ENCODE assay signal across 8 cellular contexts in genomic region chr1:52928083-52928404, GRCh38. TPM values are rescaled to one million over a fixed set of nuclear protein-coding genes. Genes with fewer than 3 reads are reported as not detected.
DNase-seq lines count a peak whose midpoint lies in the region; ATAC-seq, FAIRE-seq and TF ChIP-seq lines count a peak whose summit lies in the region.

No MANE protein-coding gene starts in this region.

- H3K4me2 ChIP-seq in trophoblast cell (ENCODE audit: low read length), result peak overlapping the region; percentile 95

- no peak overlapping the region for H2BK5ac ChIP-seq in trophoblast cell (ENCODE audit: low read depth, low read length, poor library complexity)

- H3K14ac ChIP-seq in trophoblast cell (ENCODE audit: low read length), result no peak overlapping the region

- no peak overlapping the region for H4K8ac ChIP-seq in trophoblast cell (ENCODE audit: low read depth, low read length)

- peaks cover 6% of the 10 kb centered on the region for H3K79me1 ChIP-seq in trophoblast cell (ENCODE audit: low read length)

- H2AFZ ChIP-seq in trophoblast cell (ENCODE audit: insufficient read depth, low read length, poor library complexity), result no peak overlapping the region

- no peak overlapping the region for H2BK12ac ChIP-seq in trophoblast cell (ENCODE audit: low read length)

- H3K4me3 ChIP-seq in SK-N-MC, result peak overlapping the region; percentile 89
- H3K4me3 ChIP-seq in foreskin fibroblast (ENCODE audit: low read depth in 1 of 2, low read length in 2 of 2), result peak overlapping the region; percentile 70 to 88
- no peak overlapping the region for H3K4me3 ChIP-seq in trophoblast cell (ENCODE audit: low read depth, low read length)

- H3K4ac ChIP-seq in trophoblast cell (ENCODE audit: low read depth, low read length), result no peak overlapping the region

- no peak overlapping the region for H2BK120ac ChIP-seq in trophoblast cell (ENCODE audit: insufficient read depth, low read length, poor library complexity)

- no CpG with 5 or more reads among the region's 11 CpGs for WGBS in trophoblast cell (ENCODE audit: extremely low coverage, insufficient coverage, insufficient read length)

- H3K79me2 ChIP-seq in trophoblast cell (ENCODE audit: control insufficient read depth, insufficient read depth, low read length, poor library complexity), result peaks cover 2% of the 10 kb centered on the region

- H3K18ac ChIP-seq in trophoblast cell (ENCODE audit: low read length), result no peak overlapping the region

- no peak overlapping the region for H2AK5ac ChIP-seq in trophoblast cell (ENCODE audit: low read length)

- no peaks in the 10 kb centered on the region for H3K27me3 ChIP-seq in trophoblast cell (ENCODE audit: insufficient read depth, low read length)

- H4K12ac ChIP-seq in trophoblast cell (ENCODE audit: low read depth, low read length), result no peak overlapping the region

- H3K9me3 ChIP-seq in SK-N-MC (ENCODE audit: low read depth, low read length) (no peaks in the 10 kb centered on the region), trophoblast cell (ENCODE audit: insufficient read depth, low read depth, low read length) (no peaks in the 10 kb centered on the region)

- no peak for TF ChIP-seq CTCF in foreskin fibroblast (IDR thresholded peaks at IDR 0.05; ENCODE audit: low read depth, low read length)

- H3K36me3 ChIP-seq in SK-N-MC (ENCODE audit: insufficient read depth, low read length), result no peaks in the 10 kb centered on the region
- no peaks in the 10 kb centered on the region for H3K36me3 ChIP-seq in trophoblast cell (ENCODE audit: control insufficient read depth in 1 of 2, insufficient read depth in 2 of 2, low read length in 2 of 2)

- H4K91ac ChIP-seq in trophoblast cell (ENCODE audit: low read depth, low read length), result no peak overlapping the region

- DNase-seq in SK-N-MC (ENCODE audit: low read depth, low spot score) (no peak), foreskin fibroblast (no peak), trophoblast cell (no peak), AML-193 (lab: John Stamatoyannopoulos, UW) (no peak), GM19239 (ENCODE audit: insufficient read length, low spot score) (no peak), DMS79 treated with DMSO at 0.1 percent for 48 hours (lab: John Stamatoyannopoulos, UW) (no peak)

- FAIRE-seq in GM19239 (lab: Jason Lieb, UNC), result no peak

- H3K9ac ChIP-seq in SK-N-MC (ENCODE audit: insufficient read length) (no peak overlapping the region), trophoblast cell (ENCODE audit: low read length) (no peak overlapping the region)

- ATAC-seq in GM18511 (IDR thresholded peaks at IDR 0.05; ENCODE audit: unreplicated experiment), result peak; percentile 19
- ATAC-seq in GM21619 (IDR thresholded peaks at IDR 0.05; ENCODE audit: unreplicated experiment), result no peak

- no peak overlapping the region for H3K27ac ChIP-seq in SK-N-MC
- no peak overlapping the region for H3K27ac ChIP-seq in trophoblast cell (ENCODE audit: low read depth, low read length)

- H3K23ac ChIP-seq in trophoblast cell (ENCODE audit: low read length), result no peak overlapping the region

- H3K4me1 ChIP-seq in trophoblast cell (ENCODE audit: control insufficient read depth in 1 of 2, insufficient read depth in 2 of 2, low read length in 2 of 2), result peaks cover 2 to 7% of the 10 kb centered on the region in 2 experiments

RNA-seq across cellular contexts. Expression of gene SCP2, which starts 1.0 kb away (rescaled TPM):
- polyA plus RNA-seq in trophoblast cell (2013), result 40.0 and 40.1 TPM in 2 replicates

RNA-seq across cellular contexts. Expression of gene ECHDC2, which starts 6.5 kb away (rescaled TPM):
- 25.0 and 26.7 TPM in 2 replicates for polyA plus RNA-seq in trophoblast cell (2013)
